Comparison of ENCODE assay signal across 8 cellular contexts in the genomic region with DNA sequence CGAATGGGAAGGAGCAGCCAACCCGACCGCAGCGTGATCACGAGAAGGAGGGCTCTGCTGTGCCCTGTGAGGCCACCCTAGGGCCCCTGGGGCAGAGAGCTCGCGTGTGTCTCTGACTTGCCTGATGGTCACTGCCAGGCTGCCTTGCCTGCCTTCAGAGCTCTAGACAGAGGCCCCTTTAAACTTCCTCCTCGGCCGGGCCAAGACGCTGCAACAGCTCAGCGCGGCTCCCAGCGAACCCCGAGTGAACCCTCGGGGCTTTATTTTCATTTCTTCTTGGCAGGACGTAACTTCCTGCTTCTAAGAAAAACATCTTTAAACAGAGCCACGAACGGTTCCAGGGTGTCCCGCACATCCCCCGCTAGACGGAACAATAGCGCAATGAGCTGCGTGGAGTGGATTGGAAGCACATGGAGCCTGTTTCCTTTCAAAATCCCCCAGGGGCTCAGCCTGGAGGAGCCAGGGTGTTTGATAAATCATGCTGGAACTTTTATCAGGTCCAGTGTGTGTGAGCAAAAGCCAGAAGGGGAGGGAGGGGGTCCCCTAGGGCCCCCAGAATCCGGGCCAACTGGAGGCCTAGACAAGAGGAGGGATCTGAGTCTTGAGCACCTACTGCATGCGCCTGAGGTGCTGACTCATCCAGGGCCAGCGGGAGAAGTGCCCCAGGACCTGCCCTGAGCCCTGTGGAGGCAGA.
DNase-seq lines count a peak whose midpoint lies in the region; ATAC-seq and TF ChIP-seq lines count a peak whose summit lies in the region.

No MANE protein-coding gene starts in this region.

- peak; percentile 86 for ATAC-seq in aorta (ENCODE audit: low FRiP score)
- ATAC-seq in HG02588 (IDR thresholded peaks at IDR 0.05; ENCODE audit: unreplicated experiment) = no peak

- H3K4me3 ChIP-seq in neutrophil (ENCODE audit: low read depth in 1 of 2, low read length in 1 of 2) = peak overlapping the region; percentile 28 to 38
- peak overlapping the region in 1 of 2 donors; percentile 36 for H3K4me3 ChIP-seq in aorta (ENCODE audit: low read length in 2 of 2)

- intact Hi-C loops in aorta (cut with DNase I) = loop anchor here (2.0 to 10.0 kb wide), 5 partner anchors 54 to 139 kb away; a partner anchor contains a TSS

- no peaks in the 10 kb centered on the region for H3K36me3 Mint-ChIP-seq in activated T-cell treated with anti-CD3 and anti-CD28 coated beads, Interleukin-2, amount 50 U/mL, for 24 hours (ENCODE audit: low read depth)

- no peaks in the 10 kb centered on the region for H3K36me3 ChIP-seq in neutrophil
- no peaks in the 10 kb centered on the region for H3K36me3 ChIP-seq in aorta (ENCODE audit: control insufficient read depth in 1 of 2, insufficient read depth in 2 of 2, low read length in 1 of 2)

- 2 to 3% methylated on average over 26 of the region's 26 CpGs for WGBS in aorta, 2 donors

- H3K4me1 ChIP-seq in neutrophil (ENCODE audit: control insufficient read depth in 1 of 2, insufficient read depth in 1 of 2, low read depth in 1 of 2, low read length in 1 of 2) (peaks cover 10 to 11% of the 10 kb centered on the region in 2 experiments), aorta (ENCODE audit: control insufficient read depth in 1 of 2, insufficient read depth in 2 of 2, low read length in 2 of 2) (peaks cover 0 to 4% of the 10 kb centered on the region in 2 donors)

- peak; percentile 98 for DNase-seq in MV-4-11 (lab: John Stamatoyannopoulos, UW)
- peak; percentile 71 for DNase-seq in activated T-cell treated with anti-CD3 and anti-CD28 coated beads, Interleukin-2, amount 50 U/mL, for 24 hours
- peak; percentile 61 for DNase-seq in fibroblast of gingiva (ENCODE audit: low read depth)
- peak; percentile 87 to 91 for DNase-seq in aorta
- no peak for DNase-seq in HEK293T (ENCODE audit: extremely low spot score)
- no peak for DNase-seq in GM13976 (ENCODE audit: low spot score)

- CTCF ChIA-PET in HEK293T (lab: Yijun Ruan, JAX) = no interaction called here

- peak overlapping the region; percentile 90 for H3K27ac Mint-ChIP-seq in activated T-cell treated with anti-CD3 and anti-CD28 coated beads, Interleukin-2, amount 50 U/mL, for 24 hours

- peaks cover 35% of the 10 kb centered on the region for H3K4me1 Mint-ChIP-seq in activated T-cell treated with anti-CD3 and anti-CD28 coated beads, Interleukin-2, amount 50 U/mL, for 24 hours (ENCODE audit: low read depth)

- peaks cover 21% of the 10 kb centered on the region for H3K27me3 ChIP-seq in neutrophil
- no peaks in the 10 kb centered on the region for H3K27me3 ChIP-seq in aorta (ENCODE audit: control insufficient read depth in 1 of 2, insufficient read depth in 2 of 2, low read length in 1 of 2)

- no peaks in the 10 kb centered on the region for H3K27me3 Mint-ChIP-seq in activated T-cell treated with anti-CD3 and anti-CD28 coated beads, Interleukin-2, amount 50 U/mL, for 24 hours

- TF ChIP-seq CTCF in neutrophil (IDR thresholded peaks at IDR 0.05) = no peak
- no peak for TF ChIP-seq CTCF in GM13976 (IDR thresholded peaks at IDR 0.05; ENCODE audit: borderline replicate concordance, control extremely low read depth, extremely low read depth, insufficient read depth, missing control alignments)

- H3K4me3 Mint-ChIP-seq in activated T-cell treated with anti-CD3 and anti-CD28 coated beads, Interleukin-2, amount 50 U/mL, for 24 hours = peak overlapping the region; percentile 67

- H3K9me3 ChIP-seq in neutrophil (no peaks in the 10 kb centered on the region), aorta (ENCODE audit: control insufficient read depth, low read length) (no peaks in the 10 kb centered on the region)

- POLR2A ChIA-PET in HEK293T (lab: Yijun Ruan, JAX) = no interaction called here

- H3K27ac ChIP-seq in neutrophil (peak overlapping the region; percentile 19), aorta (ENCODE audit: low read depth in 1 of 2, low read length in 2 of 2) (peak overlapping the region; percentile 32 to 78)

- in situ Hi-C loops in GM13976 (cut with MboI; ENCODE audit: low sequenced_read_pairs, unreplicated experiment) = no loop called here

- peaks cover 11% of the 10 kb centered on the region for H3K9me3 Mint-ChIP-seq in activated T-cell treated with anti-CD3 and anti-CD28 coated beads, Interleukin-2, amount 50 U/mL, for 24 hours

TF ChIP-seq in HEK293T, 16 proteins besides CTCF, POLR2A, EP300 and RAD21:
- TF ChIP-seq FOXK2 (IDR thresholded peaks at IDR 0.05) (no peak), SP1 (IDR thresholded peaks at IDR 0.05) (no peak), ZNF384 (IDR thresholded peaks at IDR 0.05) (no peak), LEF1 (IDR thresholded peaks at IDR 0.05; ENCODE audit: borderline replicate concordance) (no peak), BHLHE40 (IDR thresholded peaks at IDR 0.05; ENCODE audit: borderline replicate concordance) (no peak), NFRKB (IDR thresholded peaks at IDR 0.05) (no peak), SUZ12 (IDR thresholded peaks at IDR 0.05) (no peak), FOXA1 (IDR thresholded peaks at IDR 0.05) (no peak), L3MBTL2 (conservative IDR thresholded peaks at IDR 0.05) (no peak), FOXM1 (IDR thresholded peaks at IDR 0.05; ENCODE audit: borderline replicate concordance) (no peak), ELF4 (IDR thresholded peaks at IDR 0.05) (no peak), ARNT (IDR thresholded peaks at IDR 0.05) (no peak), HDGF (IDR thresholded peaks at IDR 0.05; ENCODE audit: borderline replicate concordance) (no peak)
- TF ChIP-seq, protein P1, sequence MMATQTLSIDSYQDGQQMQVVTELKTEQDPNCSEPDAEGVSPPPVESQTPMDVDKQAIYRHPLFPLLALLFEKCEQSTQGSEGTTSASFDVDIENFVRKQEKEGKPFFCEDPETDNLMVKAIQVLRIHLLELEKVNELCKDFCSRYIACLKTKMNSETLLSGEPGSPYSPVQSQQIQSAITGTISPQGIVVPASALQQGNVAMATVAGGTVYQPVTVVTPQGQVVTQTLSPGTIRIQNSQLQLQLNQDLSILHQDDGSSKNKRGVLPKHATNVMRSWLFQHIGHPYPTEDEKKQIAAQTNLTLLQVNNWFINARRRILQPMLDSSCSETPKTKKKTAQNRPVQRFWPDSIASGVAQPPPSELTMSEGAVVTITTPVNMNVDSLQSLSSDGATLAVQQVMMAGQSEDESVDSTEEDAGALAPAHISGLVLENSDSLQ (IDR thresholded peaks at IDR 0.05) = no peak

Comparison
In these comparisons a context has a peak if more than half of its experiments do, and no peak if none do; other contexts are left out.
1. DNase-seq: peak in MV-4-11 (single experiment), activated T-cell treated with anti-CD3 and anti-CD28 coated beads, Interleukin-2, amount 50 U/mL, for 24 hours (single experiment), fibroblast of gingiva (single experiment) and aorta (2 of 2); none in HEK293T (single experiment) and GM13976 (single experiment).